ENCODE assay signal across 13 cellular contexts in the genomic region with DNA sequence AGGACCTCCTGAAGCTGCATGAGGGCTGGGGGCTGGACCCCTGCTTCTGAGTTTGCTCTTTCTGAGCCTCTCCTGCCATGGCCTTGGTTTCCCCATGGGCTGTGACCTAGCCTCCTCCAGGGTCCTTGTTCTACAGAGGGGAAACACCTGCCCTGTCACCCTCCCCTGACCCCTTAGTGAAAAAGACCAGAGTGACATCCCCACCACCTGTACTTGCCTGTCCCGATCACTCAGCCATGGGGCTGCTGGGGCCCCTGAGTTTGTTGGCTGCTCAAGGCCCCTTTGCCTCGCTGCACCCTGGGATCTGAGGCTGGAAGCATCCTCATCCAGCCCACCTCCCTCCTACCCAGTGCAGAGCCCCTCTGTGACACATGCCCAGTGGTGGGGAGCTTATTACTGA. TPM values are rescaled to one million over a fixed set of nuclear protein-coding genes. Genes with fewer than 3 reads are reported as not detected.
DNase-seq lines count a peak whose midpoint lies in the region; ATAC-seq and TF ChIP-seq lines count a peak whose summit lies in the region.
"Had no signal": no experiment of that assay in that cellular context is flagged by ENCODE, and none has a peak within 500 bp of the region (broad histone marks: within the 10 kb centered on the region; RNA-seq: fewer than 3 reads in every experiment).

No MANE protein-coding gene starts in this region.

- H4K20me1 ChIP-seq in mammary epithelial cell (ENCODE audit: insufficient read depth, low read length) = no peaks in the 10 kb centered on the region

- H3K27me3 Mint-ChIP-seq in MCF 10A (ENCODE audit: insufficient read depth, unreplicated experiment) (no peaks in the 10 kb centered on the region), T-cell (no peaks in the 10 kb centered on the region), glutamatergic neuron (ENCODE audit: unreplicated experiment) (peaks cover 10% of the 10 kb centered on the region)

- no peak overlapping the region for H3K4me3 ChIP-seq in mammary epithelial cell (replicated peaks in 1 of 3; ENCODE audit: insufficient read depth in 1 of 3, low read depth in 2 of 3, low read length in 3 of 3)
- H3K4me3 ChIP-seq in upper lobe of left lung = peak overlapping the region in 3 of 4 donors; percentile 43 to 66 (median 58)

- H3K9me3 Mint-ChIP-seq in MCF 10A (ENCODE audit: unreplicated experiment) (no peaks in the 10 kb centered on the region), T-cell (no peaks in the 10 kb centered on the region), glutamatergic neuron (ENCODE audit: unreplicated experiment) (peaks cover 5% of the 10 kb centered on the region)

- BruUV-seq in MCF 10A (replicated peaks; lab: Mats Ljungman, UMichigan) (no TSS peak), mammary epithelial cell (replicated peaks; lab: Mats Ljungman, UMichigan) (no TSS peak)

- in situ Hi-C loops in mammary epithelial cell (cut with MboI; ENCODE audit: low sequenced_read_pairs in 2 of 2) = loop anchor here in 1 of 2 donors (10.0 kb wide), 1 partner anchor 51 kb away; a partner anchor contains a TSS

- dilution Hi-C loops in mammary epithelial cell (cut with HindIII; ENCODE audit: low sequenced_read_pairs) = no loop called here

- 85% methylated on average over 2 of the region's 2 CpGs for WGBS in mammary epithelial cell (ENCODE audit: low coverage, missing lambda C conversion rate)
- WGBS in upper lobe of left lung, 2 donors = 90 to 92% methylated on average over 2 of the region's 2 CpGs

- H3K4me2 ChIP-seq in mammary epithelial cell (ENCODE audit: insufficient read depth, low read depth, low read length) = no peak overlapping the region

- POLR2A ChIA-PET in MCF 10A (lab: Yijun Ruan, JAX) (interaction anchor here (0.7 to 1.4 kb wide), 3 partner anchors 28 to 1604 kb away, joined by 3 to 4 read pairs (median 3); no protein-coding TSS in a partner anchor), T-cell (lab: Charles Lee) (interaction anchor here in 1 of 2 donors (0.8 kb wide), 1 partner anchor 368 kb away, joined by 9 read pairs; no protein-coding TSS in a partner anchor)

- H3K27ac Mint-ChIP-seq in MCF 10A (ENCODE audit: low read depth, unreplicated experiment) (no peak overlapping the region), T-cell (peak overlapping the region; percentile 65 to 74), glutamatergic neuron (ENCODE audit: unreplicated experiment) (no peak overlapping the region)

- CTCF ChIA-PET in MCF 10A (lab: Yijun Ruan, JAX) (interaction anchor here (0.5 to 2.6 kb wide), 7 partner anchors 19 to 341 kb away, joined by 3 to 9 read pairs (median 3); no protein-coding TSS in a partner anchor), mammary epithelial cell (lab: Charles Lee; ENCODE audit: low non-redundant PET) (interaction anchor here (0.8 kb wide), 1 partner anchor 320 kb away, joined by 4 read pairs; no protein-coding TSS in a partner anchor), T-cell (lab: Charles Lee) (interaction anchor here in 1 of 2 donors (0.6 to 0.8 kb wide), 2 partner anchors 13 to 48 kb away, joined by 3 to 5 read pairs; a partner anchor contains a TSS)

- H3K4me1 Mint-ChIP-seq in MCF 10A (ENCODE audit: insufficient read depth, unreplicated experiment) (peaks cover 42% of the 10 kb centered on the region), T-cell (peaks cover 59 to 68% (median 60%) of the 10 kb centered on the region in 3 donors), glutamatergic neuron (ENCODE audit: low read depth, unreplicated experiment) (no peaks in the 10 kb centered on the region)

- H3K36me3 Mint-ChIP-seq in MCF 10A (ENCODE audit: insufficient read depth, unreplicated experiment) = no peaks in the 10 kb centered on the region
- H3K36me3 Mint-ChIP-seq in T-cell = no peaks in the 10 kb centered on the region
- H3K36me3 Mint-ChIP-seq in glutamatergic neuron (ENCODE audit: unreplicated experiment) = no peaks in the 10 kb centered on the region

- H3K9ac ChIP-seq in mammary epithelial cell (ENCODE audit: insufficient read depth, low read length) = no peak overlapping the region

- H3K4me1 ChIP-seq in mammary epithelial cell (ENCODE audit: insufficient read depth, low read length) (peaks cover 30% of the 10 kb centered on the region), upper lobe of left lung (peaks cover 26 to 60% (median 41%) of the 10 kb centered on the region in 4 donors)

- DNase-seq in MCF 10A (ENCODE audit: unreplicated experiment) (no peak), mammary epithelial cell (no peak), T-cell (no peak), glutamatergic neuron (no peak), upper lobe of left lung (no peak), NCI-H1105 (lab: John Stamatoyannopoulos, UW) (no peak), amygdala (lab: John Stamatoyannopoulos, UW) (no peak)
- DNase-seq: IMR-90 had no signal

- H3K4me3 Mint-ChIP-seq in MCF 10A (ENCODE audit: unreplicated experiment) = peak overlapping the region; percentile 63
- H3K4me3 Mint-ChIP-seq in T-cell = peak overlapping the region; percentile 75 to 85 (median 82)
- H3K4me3 Mint-ChIP-seq in glutamatergic neuron (ENCODE audit: unreplicated experiment) = peak overlapping the region; percentile 74

- H3K27ac ChIP-seq in mammary epithelial cell (ENCODE audit: insufficient read depth, low read depth, low read length) (no peak overlapping the region), upper lobe of left lung (peak overlapping the region; percentile 63 to 88 (median 74))
- H3K27ac ChIP-seq: epithelial cell of prostate, ovary had no signal

- TF ChIP-seq POLR2A in upper lobe of left lung (IDR thresholded peaks at IDR 0.05) = no peak

- no peak for TF ChIP-seq CTCF in MCF 10A (IDR thresholded peaks at IDR 0.05; ENCODE audit: unreplicated experiment)
- no peak for TF ChIP-seq CTCF in mammary epithelial cell (conservative IDR thresholded peaks at IDR 0.05 in 1 of 2, IDR thresholded peaks at IDR 0.05 in 1 of 2; ENCODE audit: extremely low read depth in 1 of 2, insufficient read depth in 1 of 2, low read depth in 1 of 2, low read length in 2 of 2)
- TF ChIP-seq CTCF in glutamatergic neuron (IDR thresholded peaks at IDR 0.05; ENCODE audit: partially characterized antibody, unreplicated experiment) = no peak
- no peak for TF ChIP-seq CTCF in upper lobe of left lung (IDR thresholded peaks at IDR 0.05)

- no peak for TF ChIP-seq EP300 in upper lobe of left lung (IDR thresholded peaks at IDR 0.05)

- H3K36me3 ChIP-seq in mammary epithelial cell (ENCODE audit: insufficient read depth, low read length) = no peaks in the 10 kb centered on the region
- no peaks in the 10 kb centered on the region for H3K36me3 ChIP-seq in upper lobe of left lung
- H3K36me3 ChIP-seq: ovary, tibial artery had no signal

- ATAC-seq in T-cell (replicated peaks in 1 of 4) = no peak
- no peak for ATAC-seq in upper lobe of left lung (ENCODE audit: low FRiP score in 2 of 2)
- ATAC-seq in HG02852 (IDR thresholded peaks at IDR 0.05; ENCODE audit: unreplicated experiment) = no peak
- ATAC-seq: Panc1 had no signal

- no peaks in the 10 kb centered on the region for H3K27me3 ChIP-seq in mammary epithelial cell (ENCODE audit: insufficient read depth, low read length)
- no peaks in the 10 kb centered on the region for H3K27me3 ChIP-seq in upper lobe of left lung
- H3K27me3 ChIP-seq: ovary, tibial artery had no signal

- H2AFZ ChIP-seq in mammary epithelial cell (ENCODE audit: low read depth, low read length) = no peak overlapping the region

- no peaks in the 10 kb centered on the region for H3K79me2 ChIP-seq in mammary epithelial cell (ENCODE audit: insufficient read depth, low read length)

- H3K9me3 ChIP-seq in mammary epithelial cell (replicated peaks; ENCODE audit: insufficient read depth, low read length) (no peaks in the 10 kb centered on the region), upper lobe of left lung (no peaks in the 10 kb centered on the region)
- H3K9me3 ChIP-seq: ovary, tibial artery had no signal

- intact Hi-C loops in MCF 10A (cut with micrococcal nuclease) = no loop called here
- intact Hi-C loops in mammary epithelial cell (cut with micrococcal nuclease) = no loop called here

RNA-seq across cellular contexts. Expression of a gene that starts 0.8 kb away (rescaled TPM):
- total RNA-seq in MCF 10A (2022) (1.7 and 4.2 TPM in 2 replicates), mammary epithelial cell (under 1 TPM; 0.17 to 0.66 TPM), T-cell (1 to 10 TPM; 2.4 to 7.6 (median 3.1) TPM), glutamatergic neuron (ENCODE audit: unreplicated experiment) (0.34 TPM), upper lobe of left lung (10 to 100 TPM in 5 of 6 donors, 1 to 10 TPM in 1; 8.5 to 27.2 (median 11.2) TPM)
- 0.28 TPM for polyA plus RNA-seq in mammary epithelial cell
- polyA minus RNA-seq in mammary epithelial cell = 2.1 TPM
- total RNA-seq: IMR-90 had no signal
- polyA plus RNA-seq: IMR-90 had no signal

RNA-seq across cellular contexts. Expression of a gene that starts 13.1 kb away (rescaled TPM):
- total RNA-seq in MCF 10A (2022) (not detected in 2 replicates), mammary epithelial cell (not detected), T-cell (10 to 100 TPM; 38.8 to 85.2 (median 69.6) TPM), glutamatergic neuron (ENCODE audit: unreplicated experiment) (not detected), upper lobe of left lung (10 to 100 TPM in 4 of 6 donors, 1 to 10 TPM in 2; 3.2 to 16.9 (median 13.2) TPM)
- not detected for polyA plus RNA-seq in mammary epithelial cell
- polyA minus RNA-seq in mammary epithelial cell = not detected
- total RNA-seq: IMR-90 had no signal
- polyA plus RNA-seq: IMR-90 had no signal

RNA-seq across cellular contexts. Expression of a gene that starts 47.7 kb away (rescaled TPM):
- total RNA-seq in MCF 10A (2022) = 53.7 and 69.1 TPM in 2 replicates
- 10 to 100 TPM; 39.3 to 52.3 TPM for total RNA-seq in mammary epithelial cell
- polyA plus RNA-seq in mammary epithelial cell = 8.2 TPM
- polyA minus RNA-seq in mammary epithelial cell = 31.0 TPM
- 100 to 1,000 TPM; 243 to 380 (median 294) TPM for total RNA-seq in T-cell
- total RNA-seq in glutamatergic neuron (ENCODE audit: unreplicated experiment) = 39.5 TPM
- total RNA-seq in upper lobe of left lung = 10 to 100 TPM; 25.5 to 72.1 (median 46.1) TPM

Comparison
In these comparisons a context has a peak if more than half of its experiments do, and no peak if none do; other contexts are left out.
1. H3K27ac Mint-ChIP-seq: peak in T-cell (2 of 2); none in MCF 10A (single experiment) and glutamatergic neuron (single experiment).
2. H3K4me3 ChIP-seq: peak in upper lobe of left lung (3 of 4); none in mammary epithelial cell (0 of 3).
3. Peak in every context shown above with its lines, with median percentiles within 50 percentile points of each other: H3K4me3 Mint-ChIP-seq.